ENCODE assay signal across 8 cellular contexts in the genomic region with DNA sequence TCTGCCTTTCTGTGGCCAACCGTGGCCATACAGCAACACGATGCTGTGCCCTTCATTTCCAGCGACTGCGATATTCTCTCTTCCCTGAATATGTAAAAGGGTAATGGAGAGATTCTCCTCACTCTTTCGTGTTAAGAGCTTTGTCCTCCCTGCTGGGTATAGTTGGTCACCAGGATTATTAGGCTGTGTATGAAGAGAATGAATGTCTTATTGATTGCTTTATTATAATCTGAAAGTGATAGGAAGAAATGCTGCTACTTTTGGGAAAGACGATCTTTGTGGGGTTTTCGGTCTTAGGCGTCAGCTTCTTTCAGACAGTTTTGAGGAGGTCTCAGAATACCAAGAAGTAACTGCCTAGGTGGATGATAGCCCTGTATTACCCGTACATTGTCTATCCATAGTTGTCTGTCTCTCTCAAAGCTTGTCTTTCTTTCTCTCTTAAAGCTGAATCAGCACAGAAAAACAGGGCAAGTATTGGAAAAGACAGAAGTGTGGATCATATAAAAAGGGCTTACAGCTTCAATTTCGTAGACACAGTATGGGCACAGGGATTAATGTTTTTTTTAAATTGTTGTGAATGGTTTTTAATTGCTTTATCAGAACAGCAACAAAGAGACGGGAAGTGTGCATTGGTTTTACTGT. TPM values are rescaled to one million over a fixed set of nuclear protein-coding genes. Genes with fewer than 3 reads are reported as not detected.
DNase-seq lines count a peak whose midpoint lies in the region; ATAC-seq and TF ChIP-seq lines count a peak whose summit lies in the region.

No MANE protein-coding gene starts in this region.

- H3K4me3 ChIP-seq in GM08714 (ENCODE audit: low read length) (peak overlapping the region; percentile 91), dorsolateral prefrontal cortex (peak overlapping the region; percentile 73 to 96 (median 87))

- ATAC-seq in GM18511 (IDR thresholded peaks at IDR 0.05; ENCODE audit: unreplicated experiment) (no peak), left colon (no peak)

- DNase-seq in NCI-H748 treated with DMSO at 0.1 percent for 48 hours (lab: John Stamatoyannopoulos, UW) = peak; percentile 51
- no peak for DNase-seq in dorsolateral prefrontal cortex
- no peak for DNase-seq in nephron progenitor cell
- no peak for DNase-seq in left colon
- no peak for DNase-seq in HT-29 (ENCODE audit: low spot score)
- no peak for DNase-seq in posterior cingulate gyrus

- no peaks in the 10 kb centered on the region for H3K36me3 Mint-ChIP-seq in nephron progenitor cell (ENCODE audit: low read depth)

- TF ChIP-seq CTCF in dorsolateral prefrontal cortex (IDR thresholded peaks at IDR 0.05 in 54 of 56, conservative IDR thresholded peaks at IDR 0.05 in 2 of 56; ENCODE audit: low read depth in 1 of 56, partially characterized antibody in 56 of 56) (peak in 2 of 56 donors; percentile 3 to 8), nephron progenitor cell (IDR thresholded peaks at IDR 0.05) (no peak)

- H3K27me3 Mint-ChIP-seq in nephron progenitor cell (ENCODE audit: low read depth, poor library complexity) = peaks cover 13% of the 10 kb centered on the region

- peak overlapping the region in 50 of 59 donors; percentile 4 to 98 (median 92) for H3K27ac ChIP-seq in dorsolateral prefrontal cortex

- no peak overlapping the region for H3K27ac Mint-ChIP-seq in nephron progenitor cell

- no peaks in the 10 kb centered on the region for H3K27me3 ChIP-seq in dorsolateral prefrontal cortex

- H3K9me3 Mint-ChIP-seq in nephron progenitor cell = no peaks in the 10 kb centered on the region

- H3K4me3 Mint-ChIP-seq in nephron progenitor cell = peak overlapping the region; percentile 84

- intact Hi-C loops in dorsolateral prefrontal cortex (cut with DNase I) = loop anchor here (2.0 to 10.0 kb wide), 4 partner anchors 45 to 726 kb away; a partner anchor contains a TSS
- intact Hi-C loops in left colon (cut with DNase I, micrococcal nuclease) = no loop called here
- intact Hi-C loops in posterior cingulate gyrus (cut with DNase I) = loop anchor here (10.0 kb wide), 1 partner anchor 389 kb away; a partner anchor contains a TSS

- H3K4me1 Mint-ChIP-seq in nephron progenitor cell = peaks cover 34% of the 10 kb centered on the region

RNA-seq across cellular contexts. Expression of a gene that starts 1.2 kb away (rescaled TPM):
- total RNA-seq in dorsolateral prefrontal cortex (100 to 1,000 TPM in 32 of 120 experiments, 10 to 100 TPM in 88; 57.4 to 199 (median 90.1) TPM), left colon (100 to 1,000 TPM; 482 to 555 TPM)
- total RNA-seq in HT-29 (2014; rRNA removed; shearing (Covaris generic)) = 8.4 and 8.6 TPM in 2 replicates

RNA-seq across cellular contexts. Expression of a gene that starts 37.6 kb away (rescaled TPM):
- total RNA-seq in dorsolateral prefrontal cortex = 10 to 100 TPM in 22 of 120 experiments, 1 to 10 TPM in 98; 3.3 to 22.0 (median 7.3) TPM
- 1 to 10 TPM; 1.5 to 3.6 TPM for total RNA-seq in left colon
- not detected in 2 replicates for total RNA-seq in HT-29 (2014; rRNA removed; shearing (Covaris generic))

Comparison
In these comparisons a context has a peak if more than half of its experiments do, and no peak if none do; other contexts are left out.
1. intact Hi-C loops: an anchor here in dorsolateral prefrontal cortex (2.0 to 10.0 kb wide) and posterior cingulate gyrus (10.0 kb wide); none called in left colon.